In the genomic region with DNA sequence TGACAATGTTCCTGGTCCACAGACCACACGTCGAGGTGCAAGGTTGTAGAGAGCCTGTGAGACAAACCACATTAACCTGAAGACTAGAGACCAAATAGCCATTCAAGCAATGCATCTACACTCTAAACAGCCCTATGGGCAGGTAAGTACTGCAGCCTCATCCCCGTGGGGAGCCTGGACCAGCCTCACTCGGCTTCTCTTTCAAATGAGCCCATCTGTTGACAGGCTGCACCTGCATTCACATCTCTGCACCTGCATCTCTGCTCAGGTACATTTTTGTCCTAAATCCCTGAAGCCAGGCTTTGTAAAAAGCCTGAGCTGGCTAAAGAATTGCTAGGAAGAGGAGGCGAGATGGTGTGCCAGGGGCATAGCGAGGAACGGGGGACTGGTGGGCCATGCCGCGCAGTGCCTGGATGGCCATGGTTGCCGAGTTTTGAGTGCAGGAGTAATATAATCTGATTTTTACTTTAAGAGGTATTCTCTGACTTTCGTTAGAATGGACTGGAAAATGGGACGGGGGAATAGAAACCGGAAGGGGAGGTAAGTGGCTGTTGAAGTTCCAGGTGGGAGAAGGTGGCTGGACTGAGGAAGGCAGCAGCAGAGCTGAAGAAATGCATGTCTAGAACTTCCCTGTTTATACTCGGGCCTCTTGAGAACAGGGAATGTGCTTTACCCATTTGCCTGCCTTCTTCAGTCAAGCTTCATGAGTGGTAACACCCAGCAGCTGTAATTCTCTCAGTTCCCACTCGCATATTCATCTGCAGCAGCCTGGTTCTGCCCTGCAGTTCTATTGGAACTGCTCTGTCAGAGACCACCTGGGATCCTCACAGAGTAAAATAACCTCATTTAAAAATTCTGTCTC, we compare ENCODE assay signal across 1 cellular context.
TF ChIP-seq lines count a peak whose summit lies in the region.

No MANE protein-coding gene starts in this region.

TF ChIP-seq in WTC11, 78 proteins besides CTCF, POLR2A, EP300 and RAD21 (continued from another document):
- TF ChIP-seq, protein P1, sequence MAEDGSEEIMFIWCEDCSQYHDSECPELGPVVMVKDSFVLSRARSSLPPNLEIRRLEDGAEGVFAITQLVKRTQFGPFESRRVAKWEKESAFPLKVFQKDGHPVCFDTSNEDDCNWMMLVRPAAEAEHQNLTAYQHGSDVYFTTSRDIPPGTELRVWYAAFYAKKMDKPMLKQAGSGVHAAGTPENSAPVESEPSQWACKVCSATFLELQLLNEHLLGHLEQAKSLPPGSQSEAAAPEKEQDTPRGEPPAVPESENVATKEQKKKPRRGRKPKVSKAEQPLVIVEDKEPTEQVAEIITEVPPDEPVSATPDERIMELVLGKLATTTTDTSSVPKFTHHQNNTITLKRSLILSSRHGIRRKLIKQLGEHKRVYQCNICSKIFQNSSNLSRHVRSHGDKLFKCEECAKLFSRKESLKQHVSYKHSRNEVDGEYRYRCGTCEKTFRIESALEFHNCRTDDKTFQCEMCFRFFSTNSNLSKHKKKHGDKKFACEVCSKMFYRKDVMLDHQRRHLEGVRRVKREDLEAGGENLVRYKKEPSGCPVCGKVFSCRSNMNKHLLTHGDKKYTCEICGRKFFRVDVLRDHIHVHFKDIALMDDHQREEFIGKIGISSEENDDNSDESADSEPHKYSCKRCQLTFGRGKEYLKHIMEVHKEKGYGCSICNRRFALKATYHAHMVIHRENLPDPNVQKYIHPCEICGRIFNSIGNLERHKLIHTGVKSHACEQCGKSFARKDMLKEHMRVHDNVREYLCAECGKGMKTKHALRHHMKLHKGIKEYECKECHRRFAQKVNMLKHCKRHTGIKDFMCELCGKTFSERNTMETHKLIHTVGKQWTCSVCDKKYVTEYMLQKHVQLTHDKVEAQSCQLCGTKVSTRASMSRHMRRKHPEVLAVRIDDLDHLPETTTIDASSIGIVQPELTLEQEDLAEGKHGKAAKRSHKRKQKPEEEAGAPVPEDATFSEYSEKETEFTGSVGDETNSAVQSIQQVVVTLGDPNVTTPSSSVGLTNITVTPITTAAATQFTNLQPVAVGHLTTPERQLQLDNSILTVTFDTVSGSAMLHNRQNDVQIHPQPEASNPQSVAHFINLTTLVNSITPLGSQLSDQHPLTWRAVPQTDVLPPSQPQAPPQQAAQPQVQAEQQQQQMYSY (CRISPR knock-in tag; IDR thresholded peaks at IDR 0.05), result peak; percentile 54; the same call in 1 of the 2 replicates
- TF ChIP-seq TEAD1 (CRISPR knock-in tag; IDR thresholded peaks at IDR 0.05) (no peak), PRRX2 (CRISPR knock-in tag; IDR thresholded peaks at IDR 0.05) (no peak), SMAD4 (CRISPR knock-in tag; IDR thresholded peaks at IDR 0.05) (no peak), ZNF263 (CRISPR knock-in tag; IDR thresholded peaks at IDR 0.05; ENCODE audit: low read depth) (no peak)
